ENCODE assay signal across 27 cellular contexts in the genomic region with DNA sequence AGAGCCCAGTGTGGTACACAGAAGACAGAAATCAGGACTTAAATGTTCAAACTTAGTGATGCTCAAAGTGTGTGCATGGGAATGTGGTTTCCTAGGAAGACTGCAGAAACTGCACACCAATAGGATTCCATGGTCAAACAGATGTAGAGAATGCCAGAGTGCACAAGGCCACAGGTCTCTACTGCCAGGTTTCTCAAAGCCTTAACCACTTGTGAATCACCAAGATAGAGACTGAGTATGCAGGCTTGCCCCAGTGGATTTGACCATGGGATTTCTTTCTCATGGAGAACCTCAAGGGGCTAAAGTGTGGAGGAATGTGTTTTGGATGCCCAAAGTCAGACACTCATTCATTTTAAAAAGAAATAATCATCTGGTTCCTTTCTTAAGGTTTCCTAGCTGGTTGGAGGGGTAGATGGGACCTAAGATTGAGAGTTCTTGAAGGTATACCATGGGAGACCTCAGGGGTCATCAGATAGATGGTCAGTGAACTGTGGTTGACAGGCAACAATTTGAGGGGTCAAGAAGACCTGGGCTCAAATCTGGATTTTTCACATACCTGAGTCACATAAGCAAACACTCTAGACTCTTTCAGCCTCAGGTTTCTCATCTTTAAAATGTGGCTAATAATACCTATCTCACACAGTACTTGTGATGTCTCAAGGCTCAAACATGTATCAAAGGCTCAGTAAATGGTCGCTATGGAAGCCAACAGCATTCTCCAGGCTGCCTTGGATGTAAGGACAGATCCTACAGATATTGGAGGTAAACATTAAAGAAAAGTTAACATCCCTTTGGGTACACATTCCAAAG.
"Had no signal": no experiment of that assay in that cellular context is flagged by ENCODE, and none has a peak within 500 bp of the region (broad histone marks: within the 10 kb centered on the region; RNA-seq: fewer than 3 reads in every experiment).

No MANE protein-coding gene starts in this region.

- H3K36me3 Mint-ChIP-seq: activated naive CD4-positive, alpha-beta T cell treated with anti-CD3 and anti-CD28 coated beads, Interleukin-2, amount 10 ng/mL, durations not matched to agents 7 days and 5 days; naive thymus-derived CD4-positive, alpha-beta T cell; neural progenitor cell; stimulated activated effector memory CD8-positive, alpha-beta T cell treated with anti-CD3 and anti-CD28 coated beads, Interleukin-12 subunit alpha, Interleukin-12 subunit beta, amount 100 ng/mL, for 72 hours; T-cell had no signal

- H2AFZ ChIP-seq: neural progenitor cell, parathyroid adenoma had no signal

- H3K27ac Mint-ChIP-seq: activated CD4-positive, alpha-beta T cell treated with anti-CD3 and anti-CD28 coated beads, Interleukin-2, amount 10 ng/mL, durations not matched to agents 7 days and 5 days; activated naive CD4-positive, alpha-beta T cell treated with anti-CD3 and anti-CD28 coated beads, Interleukin-2, amount 10 ng/mL, durations not matched to agents 7 days and 5 days; activated naive CD8-positive, alpha-beta T cell treated with anti-CD3 and anti-CD28 coated beads, Interleukin-2, amount 50 U/mL, for 24 hours; naive thymus-derived CD4-positive, alpha-beta T cell; neural progenitor cell; stimulated activated effector memory CD8-positive, alpha-beta T cell treated with anti-CD3 and anti-CD28 coated beads, Interleukin-12 subunit alpha, Interleukin-12 subunit beta, amount 100 ng/mL, for 72 hours; T-cell had no signal

- H3K9me3 Mint-ChIP-seq: activated CD4-positive, alpha-beta T cell treated with anti-CD3 and anti-CD28 coated beads, Interleukin-2, amount 10 ng/mL, durations not matched to agents 7 days and 5 days; activated naive CD4-positive, alpha-beta T cell treated with anti-CD3 and anti-CD28 coated beads, Interleukin-2, amount 10 ng/mL, durations not matched to agents 7 days and 5 days; activated naive CD8-positive, alpha-beta T cell treated with anti-CD3 and anti-CD28 coated beads, Interleukin-2, amount 50 U/mL, for 24 hours; neural progenitor cell; stimulated activated effector memory CD8-positive, alpha-beta T cell treated with anti-CD3 and anti-CD28 coated beads, Interleukin-12 subunit alpha, Interleukin-12 subunit beta, amount 100 ng/mL, for 72 hours; T-cell had no signal

- H3K27me3 Mint-ChIP-seq: activated naive CD4-positive, alpha-beta T cell treated with anti-CD3 and anti-CD28 coated beads, Interleukin-2, amount 10 ng/mL, durations not matched to agents 7 days and 5 days had no signal

- H3K9ac ChIP-seq: neural progenitor cell, parathyroid adenoma had no signal

- H3K4me1 ChIP-seq: foreskin keratinocyte, neural progenitor cell, parathyroid adenoma, stomach, upper lobe of left lung had no signal

- H3K4me2 ChIP-seq: neural progenitor cell had no signal

- H3K4me1 Mint-ChIP-seq: activated CD4-positive, alpha-beta T cell treated with anti-CD3 and anti-CD28 coated beads, Interleukin-2, amount 10 ng/mL, durations not matched to agents 7 days and 5 days; activated naive CD4-positive, alpha-beta T cell treated with anti-CD3 and anti-CD28 coated beads, Interleukin-2, amount 10 ng/mL, durations not matched to agents 7 days and 5 days; activated naive CD8-positive, alpha-beta T cell treated with anti-CD3 and anti-CD28 coated beads, Interleukin-2, amount 50 U/mL, for 24 hours; naive thymus-derived CD4-positive, alpha-beta T cell; neural progenitor cell; stimulated activated effector memory CD8-positive, alpha-beta T cell treated with anti-CD3 and anti-CD28 coated beads, Interleukin-12 subunit alpha, Interleukin-12 subunit beta, amount 100 ng/mL, for 72 hours; T-cell had no signal

- H3K9me3 ChIP-seq: stomach, thoracic aorta, upper lobe of left lung had no signal

- H3K4me3 ChIP-seq: neural progenitor cell, stomach, thoracic aorta, upper lobe of left lung had no signal

- H3K4me3 Mint-ChIP-seq: activated CD4-positive, alpha-beta T cell treated with anti-CD3 and anti-CD28 coated beads, Interleukin-2, amount 10 ng/mL, durations not matched to agents 7 days and 5 days; activated naive CD4-positive, alpha-beta T cell treated with anti-CD3 and anti-CD28 coated beads, Interleukin-2, amount 10 ng/mL, durations not matched to agents 7 days and 5 days; activated naive CD8-positive, alpha-beta T cell treated with anti-CD3 and anti-CD28 coated beads, Interleukin-2, amount 50 U/mL, for 24 hours; naive thymus-derived CD4-positive, alpha-beta T cell; neural progenitor cell; stimulated activated effector memory CD8-positive, alpha-beta T cell treated with anti-CD3 and anti-CD28 coated beads, Interleukin-12 subunit alpha, Interleukin-12 subunit beta, amount 100 ng/mL, for 72 hours; T-cell had no signal

- H3K36me3 ChIP-seq: neural progenitor cell, stomach, thoracic aorta, upper lobe of left lung had no signal

- H3K79me2 ChIP-seq: parathyroid adenoma had no signal

- H3K27ac ChIP-seq: foreskin keratinocyte, neural progenitor cell, parathyroid adenoma, stomach, thoracic aorta, upper lobe of left lung had no signal

- H3K27me3 ChIP-seq: foreskin keratinocyte, neural progenitor cell, upper lobe of left lung had no signal

- DNase-seq: activated CD4-positive, alpha-beta T cell treated with anti-CD3 and anti-CD28 coated beads, Interleukin-2, amount 10 ng/mL, durations not matched to agents 7 days and 5 days; activated CD8-positive, alpha-beta memory T cell treated with anti-CD3 and anti-CD28 coated beads for 24 hours; activated CD8-positive, alpha-beta memory T cell treated with anti-CD3 and anti-CD28 coated beads, Interleukin-2, amount 50 U/mL, for 48 hours; activated effector memory CD4-positive, alpha-beta T cell treated with Interleukin-2 at 50 U/mL for 16 hours; activated naive CD4-positive, alpha-beta T cell treated with anti-CD3 and anti-CD28 coated beads, Interleukin-2, amount 10 ng/mL, durations not matched to agents 7 days and 5 days; activated naive CD8-positive, alpha-beta T cell treated with anti-CD3 and anti-CD28 coated beads, Interleukin-2, amount 50 U/mL, for 24 hours; activated T-cell treated with anti-CD3 and anti-CD28 coated beads, Interleukin-2, amount 50 U/mL, for 48 hours; aorta; cerebellar nuclear complex; effector CD4-positive, alpha-beta T cell; foreskin keratinocyte; hypothalamus; kidney; naive thymus-derived CD4-positive, alpha-beta T cell; stimulated activated CD4-positive, alpha-beta T cell treated with anti-CD3 and anti-CD28 coated beads, Interleukin-4, amount 100 ng/mL, for 24 hours; stomach; T-cell; T-helper 9 cell; upper lobe of left lung had no signal

- ATAC-seq: activated CD4-positive, CD25-positive, alpha-beta regulatory T cell treated with anti-CD3 and anti-CD28 coated beads, Interleukin-2, amount 50 U/mL, for 24 hours; activated naive CD8-positive, alpha-beta T cell treated with anti-CD3 and anti-CD28 coated beads, Interleukin-2, amount 50 U/mL, for 24 hours; left lobe of liver; naive thymus-derived CD4-positive, alpha-beta T cell; sciatic nerve; SK-N-SH treated with all-trans-retinoic acid at 6 μM for 48 hours; stimulated activated effector memory CD8-positive, alpha-beta T cell treated with anti-CD3 and anti-CD28 coated beads, Interleukin-12 subunit alpha, Interleukin-12 subunit beta, amount 100 ng/mL, for 72 hours; T-cell had no signal
